In genomic region chr7:36151921-36152755, GRCh38 we compare ENCODE assay signal across 8 cellular contexts. TPM values are rescaled to one million over a fixed set of nuclear protein-coding genes. Genes with fewer than 3 reads are reported as not detected.
DNase-seq lines count a peak whose midpoint lies in the region; ATAC-seq, FAIRE-seq and TF ChIP-seq lines count a peak whose summit lies in the region.

No MANE protein-coding gene starts in this region.

- no peak for ATAC-seq in HG02759 (IDR thresholded peaks at IDR 0.05; ENCODE audit: unreplicated experiment)
- no peak for ATAC-seq in GM21447 (IDR thresholded peaks at IDR 0.05; ENCODE audit: unreplicated experiment)

- H3K4me3 ChIP-seq in Caco-2 (ENCODE audit: low read depth, low read length) (peak overlapping the region; percentile 83), NT2/D1 (ENCODE audit: insufficient read length, low read depth) (peak overlapping the region; percentile 13), endothelial cell of umbilical vein (replicated peaks in 1 of 3; ENCODE audit: insufficient read depth in 1 of 3, low read depth in 1 of 3, low read length in 3 of 3) (peak overlapping the region in 1 of 3 experiments; percentile 29), neutrophil (ENCODE audit: low read depth in 1 of 2, low read length in 1 of 2) (peak overlapping the region; percentile 99 to 100)

- H3K27me3 ChIP-seq in Caco-2 (replicated peaks; ENCODE audit: control insufficient read depth, insufficient read depth, low read length) (no peaks in the 10 kb centered on the region; the same call in 1 of the 2 replicates), NT2/D1 (ENCODE audit: insufficient read depth, insufficient read length) (peaks cover 36% of the 10 kb centered on the region), endothelial cell of umbilical vein (ENCODE audit: control insufficient read depth in 2 of 2, insufficient read depth in 2 of 2, low read length in 2 of 2) (peaks cover 0 to 3% of the 10 kb centered on the region in 2 experiments), neutrophil (no peaks in the 10 kb centered on the region)

- H3K9me3 ChIP-seq in Caco-2 (no peaks in the 10 kb centered on the region), NT2/D1 (ENCODE audit: insufficient read depth, low read length) (peaks cover 9% of the 10 kb centered on the region; the same call in 1 of the 2 replicates), endothelial cell of umbilical vein (replicated peaks; ENCODE audit: control insufficient read depth, insufficient read depth, low read length) (no peaks in the 10 kb centered on the region), neutrophil (no peaks in the 10 kb centered on the region)

- intact Hi-C loops in Caco-2 (cut with micrococcal nuclease; ENCODE audit: unreplicated experiment) (loop anchor here (1.0 to 10.0 kb wide), 3 partner anchors 107 to 457 kb away; partner anchors contain the start of gene HERPUD2), endothelial cell of umbilical vein (cut with micrococcal nuclease) (no loop called here)

- DNase-seq in Caco-2: no peak
- no peak for DNase-seq in NT2/D1 (ENCODE audit: low read depth, low spot score)
- DNase-seq in endothelial cell of umbilical vein (ENCODE audit: low read depth, low spot score): peak; percentile 3
- DNase-seq in NCI-H510A treated with DMSO at 0.1 percent for 48 hours (lab: John Stamatoyannopoulos, UW): no peak
- no peak for DNase-seq in SW 1271 (lab: John Stamatoyannopoulos, UW)

- no TSS peak for BruUV-seq in Caco-2 (replicated peaks; lab: Mats Ljungman, UMichigan)
- BruUV-seq in endothelial cell of umbilical vein (replicated peaks; lab: Mats Ljungman, UMichigan): no TSS peak

- FAIRE-seq in endothelial cell of umbilical vein (lab: Jason Lieb, UNC): no peak

- peak overlapping the region; percentile 46 for H3K9ac ChIP-seq in NT2/D1 (ENCODE audit: insufficient read length, low read depth)
- H3K9ac ChIP-seq in endothelial cell of umbilical vein (replicated peaks; ENCODE audit: extremely low read depth, insufficient read depth, low read length): peak overlapping the region; percentile 17

- H3K27ac Mint-ChIP-seq in Caco-2 (ENCODE audit: unreplicated experiment): peak overlapping the region; percentile 63

- H3K27ac ChIP-seq in endothelial cell of umbilical vein (ENCODE audit: insufficient read depth, low read depth, low read length) (no peak overlapping the region), neutrophil (peak overlapping the region; percentile 90)

- H3K27me3 Mint-ChIP-seq in Caco-2 (ENCODE audit: insufficient read depth, unreplicated experiment): no peaks in the 10 kb centered on the region

- no peaks in the 10 kb centered on the region for H3K4me1 Mint-ChIP-seq in Caco-2 (ENCODE audit: low read depth, unreplicated experiment)

- CTCF ChIA-PET in Caco-2 (lab: Charles Lee) (interaction anchor here (0.6 to 0.8 kb wide), 2 partner anchors 23 to 423 kb away, joined by 3 read pairs; no protein-coding TSS in a partner anchor), endothelial cell of umbilical vein (lab: Charles Lee) (interaction anchor here (0.5 to 1.3 kb wide), 3 partner anchors 10 to 890 kb away, joined by 3 to 4 read pairs (median 3); no protein-coding TSS in a partner anchor)

- dilution Hi-C loops in endothelial cell of umbilical vein (cut with MboI; ENCODE audit: extremely low pct_ligation_motif_present, low sequenced_read_pairs): no loop called here

- TF ChIP-seq CTCF in Caco-2 (IDR thresholded peaks at IDR 0.05; ENCODE audit: insufficient read depth in 1 of 2, low read depth in 1 of 2, low read length in 1 of 2, severe bottlenecking in 1 of 2, unreplicated experiment in 1 of 2) (no peak), endothelial cell of umbilical vein (IDR thresholded peaks at IDR 0.05; ENCODE audit: extremely low read depth in 1 of 2, insufficient read depth in 1 of 2, low read depth in 1 of 2, low read length in 2 of 2) (no peak), neutrophil (IDR thresholded peaks at IDR 0.05) (no peak)

- H3K4me2 ChIP-seq in endothelial cell of umbilical vein (ENCODE audit: insufficient read depth, low read length): peak overlapping the region; percentile 23

- H3K79me2 ChIP-seq in endothelial cell of umbilical vein (ENCODE audit: control insufficient read depth, insufficient read depth, low read length): no peaks in the 10 kb centered on the region

- H3K9me1 ChIP-seq in endothelial cell of umbilical vein (replicated peaks; ENCODE audit: control insufficient read depth, extremely low read depth, insufficient read depth, low read length): no peaks in the 10 kb centered on the region

- H3K36me3 Mint-ChIP-seq in Caco-2 (ENCODE audit: insufficient read depth, unreplicated experiment): no peaks in the 10 kb centered on the region

- H3K36me3 ChIP-seq in Caco-2 (ENCODE audit: control insufficient read depth, insufficient read depth, low read length) (no peaks in the 10 kb centered on the region), NT2/D1 (ENCODE audit: insufficient read depth, insufficient read length, low read length) (peaks cover 13% of the 10 kb centered on the region), endothelial cell of umbilical vein (ENCODE audit: control insufficient read depth in 2 of 2, extremely low read depth in 1 of 2, insufficient read depth in 2 of 2, low read length in 2 of 2) (no peaks in the 10 kb centered on the region), neutrophil (peaks cover 23% of the 10 kb centered on the region)

- POLR2A ChIA-PET in Caco-2 (lab: Charles Lee) (interaction anchor here (0.5 kb wide), 1 partner anchor 46 kb away, joined by 3 read pairs; no protein-coding TSS in a partner anchor), endothelial cell of umbilical vein (lab: Charles Lee) (no interaction called here)

- H2AFZ ChIP-seq in endothelial cell of umbilical vein (ENCODE audit: low read depth, low read length): peak overlapping the region; percentile 89

- H3K9me3 Mint-ChIP-seq in Caco-2 (ENCODE audit: unreplicated experiment): no peaks in the 10 kb centered on the region

- H3K4me3 Mint-ChIP-seq in Caco-2 (ENCODE audit: unreplicated experiment): peak overlapping the region; percentile 76

- H3K4me1 ChIP-seq in Caco-2 (peaks cover 9% of the 10 kb centered on the region; the same call in 1 of the 2 replicates), NT2/D1 (ENCODE audit: insufficient read depth, insufficient read length) (peaks cover 12% of the 10 kb centered on the region), endothelial cell of umbilical vein (ENCODE audit: control insufficient read depth, extremely low read depth, insufficient read depth, low read length) (peaks cover 4% of the 10 kb centered on the region), neutrophil (ENCODE audit: control insufficient read depth in 1 of 2, insufficient read depth in 1 of 2, low read depth in 1 of 2, low read length in 1 of 2) (peaks cover 55 to 70% of the 10 kb centered on the region in 2 experiments)

- TF ChIP-seq POLR2A in endothelial cell of umbilical vein (IDR thresholded peaks at IDR 0.05; ENCODE audit: low read depth, low read length): no peak

- no peaks in the 10 kb centered on the region for H4K20me1 ChIP-seq in endothelial cell of umbilical vein (replicated peaks; ENCODE audit: control insufficient read depth, extremely low read depth, insufficient read depth, low read length)

TF ChIP-seq in endothelial cell of umbilical vein, 7 proteins besides CTCF, POLR2A, EP300 and RAD21:
- TF ChIP-seq POLR2AphosphoS5 (IDR thresholded peaks at IDR 0.05; ENCODE audit: insufficient read depth, low read depth, low read length): no peak
- TF ChIP-seq EZH2 (IDR thresholded peaks at IDR 0.05; ENCODE audit: borderline replicate concordance, low read depth, low read length, severe bottlenecking): no peak
- TF ChIP-seq MYC (IDR thresholded peaks at IDR 0.05; ENCODE audit: low read depth, low read length): no peak
- no peak for TF ChIP-seq JUN (IDR thresholded peaks at IDR 0.05; ENCODE audit: borderline replicate concordance, insufficient read depth, insufficient read length, low read depth)
- TF ChIP-seq GATA2 (IDR thresholded peaks at IDR 0.05; ENCODE audit: insufficient read depth, insufficient read length, low read depth, low read length): no peak
- TF ChIP-seq MAX (IDR thresholded peaks at IDR 0.05; ENCODE audit: insufficient read depth, insufficient read length): no peak
- no peak for TF ChIP-seq FOS (IDR thresholded peaks at IDR 0.05; ENCODE audit: borderline replicate concordance, insufficient read depth, low read length)
TF ChIP-seq in endothelial cell of umbilical vein: peak in this region for 0.

RNA-seq across cellular contexts. Expression of gene EEPD1, which starts 0.9 kb away (rescaled TPM):
- 1.8 and 2.1 TPM in 2 replicates for total RNA-seq in Caco-2 (2022)
- total RNA-seq in endothelial cell of umbilical vein: 0.23 and 0.42 TPM in 2 replicates
- 0.13 and 0.40 TPM in 2 replicates for polyA plus RNA-seq in endothelial cell of umbilical vein
- 0.25 and 0.38 TPM in 2 replicates for polyA plus RNA-seq in endothelial cell of umbilical vein (2011; cell fraction: cytosol; rRNA removed)
- polyA plus RNA-seq in endothelial cell of umbilical vein (2011; cell fraction: nucleus; rRNA removed): 0.17 and 1.3 TPM in 2 replicates
- 0.24 TPM in 1 of 2 replicates, not detected in the other for polyA plus RNA-seq in endothelial cell of umbilical vein (2012)
- 0.46 and 0.47 TPM in 2 replicates for polyA minus RNA-seq in endothelial cell of umbilical vein
- 0.82 TPM for polyA minus RNA-seq in endothelial cell of umbilical vein (2011; cell fraction: cytosol; rRNA and poly(A)+ RNA removed)
- 0.43 and 0.58 TPM in 2 replicates for polyA minus RNA-seq in endothelial cell of umbilical vein (2011; cell fraction: nucleus; rRNA and poly(A)+ RNA removed)
